8 cellular contexts compared by ENCODE assay signal in genomic region chr4:23717528-23718248, GRCh38.
DNase-seq lines count a peak whose midpoint lies in the region; ATAC-seq and TF ChIP-seq lines count a peak whose summit lies in the region.

No MANE protein-coding gene starts in this region.

- H3K9me3 Mint-ChIP-seq in WTC11, result peaks cover 19% of the 10 kb centered on the region
- H3K9me3 Mint-ChIP-seq in activated naive CD8-positive, alpha-beta T cell treated with anti-CD3 and anti-CD28 coated beads for 36 hours, result no peaks in the 10 kb centered on the region

- H3K4me1 Mint-ChIP-seq in WTC11, result peaks cover 10% of the 10 kb centered on the region
- no peaks in the 10 kb centered on the region for H3K4me1 Mint-ChIP-seq in activated naive CD8-positive, alpha-beta T cell treated with anti-CD3 and anti-CD28 coated beads for 36 hours

- H3K4me3 Mint-ChIP-seq in WTC11, result no peak overlapping the region
- H3K4me3 Mint-ChIP-seq in activated naive CD8-positive, alpha-beta T cell treated with anti-CD3 and anti-CD28 coated beads for 36 hours, result no peak overlapping the region

- H3K36me3 Mint-ChIP-seq in WTC11, result peaks cover 7% of the 10 kb centered on the region
- H3K36me3 Mint-ChIP-seq in activated naive CD8-positive, alpha-beta T cell treated with anti-CD3 and anti-CD28 coated beads for 36 hours, result no peaks in the 10 kb centered on the region

- H3K27me3 Mint-ChIP-seq in WTC11 (ENCODE audit: low read depth), result no peaks in the 10 kb centered on the region; the same call in 1 of the 2 replicates
- H3K27me3 Mint-ChIP-seq in activated naive CD8-positive, alpha-beta T cell treated with anti-CD3 and anti-CD28 coated beads for 36 hours, result no peaks in the 10 kb centered on the region

- ATAC-seq in HG02798 (IDR thresholded peaks at IDR 0.05; ENCODE audit: poor library complexity, unreplicated experiment) (peak; percentile 43), WTC11 (peak; percentile 73), left lobe of liver (peak; percentile 70), HG03571 (IDR thresholded peaks at IDR 0.05; ENCODE audit: unreplicated experiment) (no peak)

- POLR2A ChIA-PET in WTC11 (lab: Charles Lee), result no interaction called here

- no peak overlapping the region for H3K27ac Mint-ChIP-seq in WTC11
- H3K27ac Mint-ChIP-seq in activated naive CD8-positive, alpha-beta T cell treated with anti-CD3 and anti-CD28 coated beads for 36 hours, result no peak overlapping the region

- DNase-seq in DMS114 treated with DMSO at 0.1 percent for 48 hours (lab: John Stamatoyannopoulos, UW; ENCODE audit: unreplicated experiment) (peak; percentile 9), WTC11 (ENCODE audit: low spot score) (no peak), left lobe of liver (ENCODE audit: low spot score) (no peak)
- no peak for DNase-seq in activated naive CD8-positive, alpha-beta T cell treated with anti-CD3 and anti-CD28 coated beads for 36 hours
- no peak for DNase-seq in stimulated activated CD4-positive, alpha-beta T cell treated with anti-CD3 and anti-CD28 coated beads, Interleukin-1b, Interleukin-23, amount 100 ng/mL, for 48 hours
- no peak for DNase-seq in activated CD4-positive, alpha-beta T cell treated with anti-CD3 and anti-CD28 coated beads for 4 hours

- TF ChIP-seq CTCF in WTC11 (IDR thresholded peaks at IDR 0.05), result peak; percentile 19; the same call in 1 of the 2 replicates

- CTCF ChIA-PET in WTC11 (lab: Charles Lee), result interaction anchor here (0.5 to 1.9 kb wide), 3 partner anchors 12 to 350 kb away, joined by 3 to 5 read pairs (median 3); no protein-coding TSS in a partner anchor

TF ChIP-seq in WTC11, 78 proteins besides CTCF, POLR2A, EP300 and RAD21 (continues in another document):
- no peak for TF ChIP-seq CREM (CRISPR knock-in tag; IDR thresholded peaks at IDR 0.05)
- TF ChIP-seq CREB1 (CRISPR knock-in tag; IDR thresholded peaks at IDR 0.05), result no peak
- TF ChIP-seq NR3C1 (CRISPR knock-in tag; conservative IDR thresholded peaks at IDR 0.05; ENCODE audit: low read depth), result no peak
- TF ChIP-seq MYBL2 (CRISPR knock-in tag; IDR thresholded peaks at IDR 0.05), result no peak
- no peak for TF ChIP-seq ZNF121 (CRISPR knock-in tag; IDR thresholded peaks at IDR 0.05)
- no peak for TF ChIP-seq RORB (CRISPR knock-in tag; IDR thresholded peaks at IDR 0.05)
- TF ChIP-seq NFATC4 (CRISPR knock-in tag; IDR thresholded peaks at IDR 0.05), result no peak
- no peak for TF ChIP-seq ATF1 (CRISPR knock-in tag; IDR thresholded peaks at IDR 0.05)
- no peak for TF ChIP-seq ATF2 (CRISPR knock-in tag; IDR thresholded peaks at IDR 0.05; ENCODE audit: borderline replicate concordance, low read depth)
- no peak for TF ChIP-seq KAT7 (CRISPR knock-in tag; IDR thresholded peaks at IDR 0.05; ENCODE audit: borderline replicate concordance)
- TF ChIP-seq GTF2I (CRISPR knock-in tag; conservative IDR thresholded peaks at IDR 0.05), result no peak
- TF ChIP-seq USF2 (CRISPR knock-in tag; IDR thresholded peaks at IDR 0.05), result no peak
- no peak for TF ChIP-seq GRHL2 (CRISPR knock-in tag; IDR thresholded peaks at IDR 0.05; ENCODE audit: insufficient replicate concordance, severe bottlenecking)
- no peak for TF ChIP-seq RELA (CRISPR knock-in tag; IDR thresholded peaks at IDR 0.05; ENCODE audit: borderline replicate concordance)
- no peak for TF ChIP-seq TP53 (CRISPR knock-in tag; IDR thresholded peaks at IDR 0.05)
- no peak for TF ChIP-seq PRRX2 (CRISPR knock-in tag; IDR thresholded peaks at IDR 0.05)
- TF ChIP-seq ARID4B (CRISPR knock-in tag; IDR thresholded peaks at IDR 0.05; ENCODE audit: borderline replicate concordance), result no peak
- no peak for TF ChIP-seq ZNF532 (CRISPR knock-in tag; IDR thresholded peaks at IDR 0.05; ENCODE audit: borderline replicate concordance)
- no peak for TF ChIP-seq MXD4 (CRISPR knock-in tag; IDR thresholded peaks at IDR 0.05; ENCODE audit: borderline replicate concordance)
